ENCODE assay signal across 7 cellular contexts in the genomic region with DNA sequence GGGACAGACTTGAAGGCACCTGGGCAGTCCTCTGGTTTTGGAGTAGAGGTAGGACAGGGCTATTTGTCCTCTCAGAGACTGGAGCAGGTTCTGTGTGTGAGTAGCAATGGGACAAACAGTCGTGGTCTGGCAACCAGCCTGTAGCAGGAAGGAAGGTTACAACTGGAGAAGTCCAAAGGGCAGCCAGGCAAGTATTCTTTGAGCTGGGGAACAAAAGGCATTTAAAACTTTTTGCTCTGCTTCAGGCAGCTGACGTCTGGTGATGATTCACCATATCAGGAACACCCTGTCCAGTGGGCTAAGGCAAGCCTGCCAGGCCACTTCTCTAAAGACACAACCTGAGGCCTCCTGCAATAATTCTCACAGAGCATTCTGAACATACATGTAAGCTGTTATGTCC.
DNase-seq lines count a peak whose midpoint lies in the region; ATAC-seq and TF ChIP-seq lines count a peak whose summit lies in the region.
"Not testable (repeated sequence)": the region's sequence is repeated elsewhere in the genome, so short reads cannot be mapped to it uniquely, and the experiment has no call there.

No MANE protein-coding gene starts in this region.

- not testable (repeated sequence) for H3K4me1 ChIP-seq in lung (ENCODE audit: control insufficient read depth in 2 of 2, insufficient read depth in 2 of 2, low read length in 2 of 2)

- DNase-seq in H4 (ENCODE audit: low spot score) (peak; percentile 21), OCI-M1 (lab: John Stamatoyannopoulos, UW) (peak; percentile 52), amniotic epithelial cell (ENCODE audit: low read depth) (peak; percentile 44), left cardiac atrium (peak; percentile 26), renal cortical epithelial cell (ENCODE audit: low read depth) (peak; percentile 88)
- not testable (repeated sequence) for DNase-seq in lung (ENCODE audit: low spot score)

- not testable (repeated sequence) for H3K27me3 ChIP-seq in lung (ENCODE audit: control insufficient read depth, insufficient read depth)

- not testable (repeated sequence) for TF ChIP-seq CTCF in lung (IDR thresholded peaks at IDR 0.05; ENCODE audit: control extremely low read depth, extremely low read depth)

- ATAC-seq in esophagus mucosa (peak; percentile 88), left cardiac atrium (peak in 1 of 2 donors; percentile 82), lung (ENCODE audit: insufficient read depth, low FRiP score) (peak; percentile 34)

- WGBS in lung, 2 donors: 15 to 25% methylated on average over 1 of the region's 2 CpGs

- H3K36me3 ChIP-seq in lung (ENCODE audit: control insufficient read depth in 2 of 2, insufficient read depth in 2 of 2, low read length in 2 of 2): not testable (repeated sequence)

- intact Hi-C loops in left cardiac atrium (cut with DNase I): not testable (repeated sequence)

- H3K9me3 ChIP-seq in lung (ENCODE audit: control insufficient read depth in 2 of 2, insufficient read depth in 1 of 2, low read length in 1 of 2): not testable (repeated sequence)

- not testable (repeated sequence) for H3K4me3 ChIP-seq in lung

- H3K27ac ChIP-seq in lung (ENCODE audit: low read depth in 1 of 2, low read length in 1 of 2): not testable (repeated sequence)
